In the genomic region with DNA sequence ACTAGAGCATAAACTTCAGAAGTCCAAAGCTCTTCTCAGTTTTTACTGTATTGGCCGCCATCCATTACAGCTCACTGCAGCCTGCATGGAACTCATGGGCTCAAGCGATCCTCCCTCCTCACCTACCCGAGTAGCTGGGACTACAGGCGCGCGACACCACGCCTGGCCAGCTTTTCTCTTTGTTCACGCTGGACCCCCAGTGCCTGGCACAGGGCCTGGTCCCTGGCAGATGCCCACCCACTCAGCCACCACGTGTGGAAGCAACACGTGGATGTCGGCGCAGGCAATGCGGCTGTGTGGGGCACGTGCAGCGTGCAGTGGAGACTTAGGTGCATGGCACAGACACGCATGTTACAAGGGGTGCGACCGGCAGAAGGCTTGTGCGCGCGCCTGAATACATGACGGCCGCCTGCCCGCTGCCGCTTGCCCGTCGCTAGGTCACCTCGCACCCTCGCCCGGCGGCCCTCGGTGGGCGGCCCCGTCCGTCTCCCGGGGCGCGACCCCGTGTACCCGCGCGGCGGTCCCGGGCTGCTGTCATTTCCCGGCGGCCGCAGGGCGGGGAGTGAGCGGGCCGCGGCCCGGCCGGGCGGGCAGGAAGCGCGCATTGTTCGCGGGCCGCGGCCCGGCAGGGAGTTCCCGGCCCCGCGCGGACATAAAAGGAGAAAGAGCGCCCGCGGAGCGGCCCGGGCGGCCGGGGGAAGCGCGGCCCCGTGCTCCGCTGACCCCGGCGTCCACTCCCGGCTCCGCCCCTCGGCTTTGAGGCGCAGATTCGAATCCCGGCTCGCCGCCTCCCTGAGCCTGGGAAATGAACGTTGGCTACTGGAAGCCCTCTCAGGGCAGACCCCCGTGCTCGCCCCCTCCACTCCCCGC, we compare ENCODE assay signal across 8 cellular contexts. TPM values are rescaled to one million over a fixed set of nuclear protein-coding genes. Genes with fewer than 3 reads are reported as not detected.
DNase-seq lines count a peak whose midpoint lies in the region; ATAC-seq and TF ChIP-seq lines count a peak whose summit lies in the region.

No MANE protein-coding gene starts in this region.

- peaks cover 40% of the 10 kb centered on the region for H3K27me3 Mint-ChIP-seq in activated CD4-positive, alpha-beta memory T cell treated with anti-CD3 and anti-CD28 coated beads, Interleukin-2, amount 10 ng/mL, durations not matched to agents 7 days and 5 days

- TF ChIP-seq CTCF in foreskin keratinocyte (conservative IDR thresholded peaks at IDR 0.05) (no peak), neutrophil (IDR thresholded peaks at IDR 0.05) (no peak)

- no peaks in the 10 kb centered on the region for H3K9me3 ChIP-seq in neutrophil

- no peaks in the 10 kb centered on the region for H3K36me3 ChIP-seq in neutrophil

- CTCF ChIA-PET in activated CD4-positive, alpha-beta memory T cell treated with anti-CD3 and anti-CD28 coated beads, Interleukin-2, amount 10 ng/mL, durations not matched to agents 7 days and 5 days (lab: Charles Lee) = interaction anchor here (6.2 to 10.2 kb wide), 2 partner anchors 222 to 249 kb away, joined by 105 to 243 read pairs; no protein-coding TSS in a partner anchor

- H3K27me3 ChIP-seq in foreskin keratinocyte (peaks cover 6% of the 10 kb centered on the region), neutrophil (peaks cover 59% of the 10 kb centered on the region)

- POLR2A ChIA-PET in activated CD4-positive, alpha-beta memory T cell treated with anti-CD3 and anti-CD28 coated beads, Interleukin-2, amount 10 ng/mL, durations not matched to agents 7 days and 5 days (lab: Charles Lee) = interaction anchor here (1.0 to 1.3 kb wide), 3 partner anchors 82 to 482 kb away, joined by 3 to 4 read pairs (median 3); partner anchors contain the start of genes MRRF, PDCL and RBM18

- no peak overlapping the region for H3K27ac Mint-ChIP-seq in activated CD4-positive, alpha-beta memory T cell treated with anti-CD3 and anti-CD28 coated beads, Interleukin-2, amount 10 ng/mL, durations not matched to agents 7 days and 5 days

- H3K4me1 Mint-ChIP-seq in activated CD4-positive, alpha-beta memory T cell treated with anti-CD3 and anti-CD28 coated beads, Interleukin-2, amount 10 ng/mL, durations not matched to agents 7 days and 5 days = peaks cover 13% of the 10 kb centered on the region

- no peaks in the 10 kb centered on the region for H3K9me3 Mint-ChIP-seq in activated CD4-positive, alpha-beta memory T cell treated with anti-CD3 and anti-CD28 coated beads, Interleukin-2, amount 10 ng/mL, durations not matched to agents 7 days and 5 days

- H3K36me3 Mint-ChIP-seq in activated CD4-positive, alpha-beta memory T cell treated with anti-CD3 and anti-CD28 coated beads, Interleukin-2, amount 10 ng/mL, durations not matched to agents 7 days and 5 days (ENCODE audit: low read depth) = no peaks in the 10 kb centered on the region

- DNase-seq in stimulated activated CD4-positive, alpha-beta T cell treated with anti-CD3 and anti-CD28 coated beads, Interleukin-15, amount 100 ng/mL, for 24 hours = peak; percentile 26
- no peak for DNase-seq in stimulated activated CD4-positive, alpha-beta T cell treated with anti-CD3 and anti-CD28 coated beads, Interleukin-4, amount 100 ng/mL, for 24 hours
- peak; percentile 20 for DNase-seq in activated CD4-positive, alpha-beta memory T cell treated with anti-CD3 and anti-CD28 coated beads, Interleukin-2, amount 10 ng/mL, durations not matched to agents 7 days and 5 days
- DNase-seq in foreskin keratinocyte = no peak
- no peak for DNase-seq in 8988T
- no peak for DNase-seq in amniotic stem cell (lab: John Stamatoyannopoulos, UW)

- H3K4me3 ChIP-seq in neutrophil (ENCODE audit: low read depth in 1 of 2, low read length in 1 of 2) = peak overlapping the region; percentile 24 to 51

- peak; percentile 47 for ATAC-seq in foreskin keratinocyte
- ATAC-seq in HG03025 (IDR thresholded peaks at IDR 0.05; ENCODE audit: low FRiP score, unreplicated experiment) = no peak

- H3K4me1 ChIP-seq in foreskin keratinocyte = no peaks in the 10 kb centered on the region
- H3K4me1 ChIP-seq in neutrophil (ENCODE audit: control insufficient read depth in 1 of 2, insufficient read depth in 1 of 2, low read depth in 1 of 2, low read length in 1 of 2) = peaks cover 10 to 12% of the 10 kb centered on the region in 2 experiments

- peak overlapping the region; percentile 70 for H3K4me3 Mint-ChIP-seq in activated CD4-positive, alpha-beta memory T cell treated with anti-CD3 and anti-CD28 coated beads, Interleukin-2, amount 10 ng/mL, durations not matched to agents 7 days and 5 days

- H3K27ac ChIP-seq in foreskin keratinocyte (no peak overlapping the region), neutrophil (no peak overlapping the region)

RNA-seq across cellular contexts. Expression of gene PTGS1, which starts 24.1 kb away (rescaled TPM):
- total RNA-seq in activated CD4-positive, alpha-beta memory T cell treated with anti-CD3 and anti-CD28 coated beads, Interleukin-2, amount 10 ng/mL, durations not matched to agents 7 days and 5 days = under 1 TPM; 0.08 to 0.20 TPM
- total RNA-seq in foreskin keratinocyte = 1.4 and 3.4 TPM in 2 replicates
- 1.1 and 2.7 TPM in 2 replicates for polyA plus RNA-seq in foreskin keratinocyte

Comparison
In these comparisons a context has a peak if more than half of its experiments do, and no peak if none do; other contexts are left out.
1. DNase-seq: peak in stimulated activated CD4-positive, alpha-beta T cell treated with anti-CD3 and anti-CD28 coated beads, Interleukin-15, amount 100 ng/mL, for 24 hours (single experiment) and activated CD4-positive, alpha-beta memory T cell treated with anti-CD3 and anti-CD28 coated beads, Interleukin-2, amount 10 ng/mL, durations not matched to agents 7 days and 5 days (single experiment); none in stimulated activated CD4-positive, alpha-beta T cell treated with anti-CD3 and anti-CD28 coated beads, Interleukin-4, amount 100 ng/mL, for 24 hours (single experiment), foreskin keratinocyte (0 of 2), 8988T (single experiment) and amniotic stem cell (single experiment).